Comparison of ENCODE assay signal across 26 cellular contexts in genomic region chr2:26818972-26819371, GRCh38. TPM values are rescaled to one million over a fixed set of nuclear protein-coding genes. Genes with fewer than 3 reads are reported as not detected.
DNase-seq lines count a peak whose midpoint lies in the region; ATAC-seq, FAIRE-seq and TF ChIP-seq lines count a peak whose summit lies in the region.
"Had no signal": no experiment of that assay in that cellular context is flagged by ENCODE, and none has a peak within 500 bp of the region (broad histone marks: within the 10 kb centered on the region; RNA-seq: fewer than 3 reads in every experiment).

No MANE protein-coding gene starts in this region.

- in situ Hi-C loops in HepG2 (cut with HindIII; ENCODE audit: extremely low pct_ligation_motif_present, low pct_unique_long_range_greater_than_20kb), result no loop called here

- no peaks in the 10 kb centered on the region for H3K79me2 ChIP-seq in HepG2 (ENCODE audit: insufficient read depth, low read length)

- TF ChIP-seq EP300 in HepG2 (IDR thresholded peaks at IDR 0.05; ENCODE audit: low read depth in 2 of 2, low read length in 2 of 2), result no peak
- TF ChIP-seq EP300 in HepG2 (CRISPR knock-in tag; IDR thresholded peaks at IDR 0.05; ENCODE audit: borderline replicate concordance), result no peak

- H3K4me1 ChIP-seq in HepG2 (ENCODE audit: insufficient read depth, low read length), result no peaks in the 10 kb centered on the region
- no peaks in the 10 kb centered on the region for H3K4me1 ChIP-seq in right lobe of liver
- H3K4me1 ChIP-seq: BE2C had no signal

- no TSS peak for BruUV-seq in HepG2 (replicated peaks; lab: Mats Ljungman, UMichigan)

- no peak overlapping the region for H2AFZ ChIP-seq in HepG2 (ENCODE audit: low read length)
- H2AFZ ChIP-seq: GM23248 had no signal

- H3K9ac ChIP-seq in HepG2 (ENCODE audit: insufficient read depth, low read depth, low read length), result no peak overlapping the region
- H3K9ac ChIP-seq: BLaER1 treated with 17β-estradiol and CSF1 and Interleukin-3, amounts not matched to agents 10 nM and 100 nM; GM23248 had no signal

- intact Hi-C loops in HepG2 (cut with micrococcal nuclease; ENCODE audit: unreplicated experiment), result no loop called here
- intact Hi-C loops in right lobe of liver (cut with DNase I), result no loop called here

- WGBS in HepG2 (ENCODE audit: low lambda C conversion rate), result 23% methylated on average over 6 of the region's 6 CpGs
- WGBS in right lobe of liver (ENCODE audit: insufficient coverage, low coverage, low lambda C conversion rate, missing lambda C conversion rate), result 47% methylated on average over 5 of the region's 6 CpGs

- no peak for TF ChIP-seq POLR2A in HepG2 (IDR thresholded peaks at IDR 0.05; ENCODE audit: insufficient read depth in 1 of 2, low read depth in 2 of 2, low read length in 2 of 2)
- TF ChIP-seq POLR2A in right lobe of liver (IDR thresholded peaks at IDR 0.05), result no peak

- H3K27ac ChIP-seq in HepG2 (ENCODE audit: extremely low read length, insufficient read depth, low read length) (no peak overlapping the region), right lobe of liver (no peak overlapping the region)
- H3K27ac ChIP-seq: 22Rv1; BLaER1 treated with 17β-estradiol and CSF1 and Interleukin-3, amounts not matched to agents 10 nM and 100 nM; GM23248 had no signal

- H3K4me3 ChIP-seq in HepG2 (replicated peaks in 1 of 3; ENCODE audit: insufficient read depth in 1 of 3, low read depth in 2 of 3, low read length in 3 of 3), result no peak overlapping the region
- no peak overlapping the region for H3K4me3 ChIP-seq in right lobe of liver
- H3K4me3 ChIP-seq: BLaER1 treated with 17β-estradiol and CSF1 and Interleukin-3, amounts not matched to agents 10 nM and 100 nM; GM12878; GM23248 had no signal

- POLR2A ChIA-PET in HepG2 (lab: Yijun Ruan, JAX), result no interaction called here

- CTCF ChIA-PET in HepG2 (lab: Yijun Ruan, JAX; ENCODE audit: low intra/inter-chr PET ratio, low total read pairs), result no interaction called here

- H3K27me3 ChIP-seq in HepG2 (ENCODE audit: control insufficient read depth in 1 of 2, insufficient read depth in 2 of 2, low read length in 2 of 2) (peaks cover 0 to 20% of the 10 kb centered on the region in 2 experiments; a peak in 3 of 5 replicates), right lobe of liver (no peaks in the 10 kb centered on the region)
- H3K27me3 ChIP-seq: BE2C; BLaER1 treated with 17β-estradiol and CSF1 and Interleukin-3, amounts not matched to agents 10 nM and 100 nM had no signal

- H3K36me3 ChIP-seq in HepG2 (replicated peaks in 1 of 2; ENCODE audit: control insufficient read depth in 1 of 2, insufficient read depth in 2 of 2, low read length in 2 of 2) (no peaks in the 10 kb centered on the region), right lobe of liver (no peaks in the 10 kb centered on the region)
- H3K36me3 ChIP-seq: BE2C; BLaER1 treated with 17β-estradiol and CSF1 and Interleukin-3, amounts not matched to agents 10 nM and 100 nM had no signal

- H3K9me3 ChIP-seq in HepG2 (ENCODE audit: low read length), result no peaks in the 10 kb centered on the region
- no peaks in the 10 kb centered on the region for H3K9me3 ChIP-seq in right lobe of liver
- H3K9me3 ChIP-seq: BE2C had no signal

- no peak for FAIRE-seq in HepG2 (lab: Jason Lieb, UNC)
- FAIRE-seq: A204.1, D721Med, GM12878, GM19239 had no signal

- TF ChIP-seq RAD21 in HepG2 (CRISPR knock-in tag; IDR thresholded peaks at IDR 0.05), result no peak

- H3K4me2 ChIP-seq in HepG2 (ENCODE audit: low read depth, low read length), result no peak overlapping the region
- H3K4me2 ChIP-seq: BLaER1 treated with 17β-estradiol and CSF1 and Interleukin-3, amounts not matched to agents 10 nM and 100 nM had no signal

- ATAC-seq in HepG2, result 0 out of 3 replicates have a peak, but pooled peaks have one; percentile 23
- no peak for ATAC-seq in right lobe of liver
- ATAC-seq: GM12878, HCT116 had no signal

- no peaks in the 10 kb centered on the region for H4K20me1 ChIP-seq in HepG2 (ENCODE audit: insufficient read depth, low read length)
- H4K20me1 ChIP-seq: BLaER1 treated with 17β-estradiol and CSF1 and Interleukin-3, amounts not matched to agents 10 nM and 100 nM had no signal

- DNase-seq in NCI-H82 (lab: John Stamatoyannopoulos, UW) (peak; percentile 39), NCI-H82 treated with DMSO at 0.1 percent for 48 hours (lab: John Stamatoyannopoulos, UW; ENCODE audit: unreplicated experiment) (no peak), HepG2 (ENCODE audit: low spot score) (no peak), right lobe of liver (no peak), putamen (ENCODE audit: low spot score) (peak; percentile 12)
- no peak for DNase-seq in activated T-cell treated with anti-CD3 and anti-CD28 coated beads, Interleukin-2, amount 50 U/mL, for 1 hour
- DNase-seq: ACHN; AML-193; BE2C; CD4-positive, alpha-beta T cell; CD8-positive, alpha-beta memory T cell; DMS 273 treated with DMSO at 0.1 percent for 48 hours; DMS79; EL; GDM1; GM23248; H9; HFFc6 had no signal

- TF ChIP-seq CTCF in HepG2 (CRISPR knock-in tag; IDR thresholded peaks at IDR 0.05) (no peak), right lobe of liver (IDR thresholded peaks at IDR 0.05) (no peak)

RNA-seq across cellular contexts. Expression of gene DPYSL5, which starts 29.0 kb away (rescaled TPM):
- total RNA-seq in HepG2 (2016; rRNA removed; fragmentation: Illumina TruSeq; extraction: Trizol) (not detected in 2 replicates), right lobe of liver (not detected)
- total RNA-seq in HepG2 (2016; cell fraction: cytosol; rRNA removed; fragmentation: Illumina TruSeq; extraction: Trizol; ENCODE audit: low read depth), result not detected in 2 replicates
- 0.02 and 0.09 TPM in 2 replicates for total RNA-seq in HepG2 (2016; cell fraction: insoluble cytoplasmic fraction; rRNA removed; fragmentation: Illumina TruSeq; extraction: Trizol)
- total RNA-seq in HepG2 (2016; cell fraction: membrane; rRNA removed; fragmentation: Illumina TruSeq; extraction: Trizol), result 0.24 TPM in 1 of 2 replicates, not detected in the other
- not detected in 2 replicates for total RNA-seq in HepG2 (2016; cell fraction: nucleus; rRNA removed; fragmentation: Illumina TruSeq; extraction: Trizol)
- polyA plus RNA-seq in HepG2 (2011; rRNA removed), result 0.03 and 0.15 TPM in 2 replicates
- 0.03 and 0.05 TPM in 2 replicates for polyA plus RNA-seq in HepG2 (2011; cell fraction: cytosol; rRNA removed)
- polyA plus RNA-seq in HepG2 (2011; cell fraction: nucleus; rRNA removed), result not detected in 2 replicates
- polyA plus RNA-seq in HepG2 (2012), result not detected in 2 replicates
- polyA plus RNA-seq in HepG2 (2016; cell fraction: cytosol; fragmentation: Illumina TruSeq; extraction: Trizol; ENCODE audit: low read depth), result not detected in 2 replicates
- polyA plus RNA-seq in HepG2 (2016; cell fraction: insoluble cytoplasmic fraction; fragmentation: Illumina TruSeq; extraction: Trizol; ENCODE audit: low read depth), result 0.12 and 0.19 TPM in 2 replicates
- not detected in 2 replicates for polyA plus RNA-seq in HepG2 (2016; cell fraction: membrane; fragmentation: Illumina TruSeq; extraction: Trizol; ENCODE audit: low read depth)
- polyA plus RNA-seq in HepG2 (2016; cell fraction: nucleus; fragmentation: Illumina TruSeq; extraction: Trizol; ENCODE audit: insufficient read depth, low read depth), result not detected in 2 replicates
- polyA minus RNA-seq in HepG2 (2011; rRNA and poly(A)+ RNA removed; ENCODE audit: low replicate concordance), result 0.54 TPM in 1 of 2 replicates, not detected in the other
- polyA minus RNA-seq in HepG2 (2011; cell fraction: cytosol; rRNA and poly(A)+ RNA removed), result not detected in 2 replicates
- not detected in 2 replicates for polyA minus RNA-seq in HepG2 (2011; cell fraction: nucleus; rRNA and poly(A)+ RNA removed)
- total RNA-seq: CD4-positive, alpha-beta T cell; CD8-positive, alpha-beta memory T cell; GM12878; GM23248; HFFc6 had no signal
- polyA plus RNA-seq: CD14-positive monocyte; CD8-positive, alpha-beta memory T cell; GM12878; GM23248 had no signal

RNA-seq across cellular contexts. Expression of gene CENPA, which starts 33.1 kb away (rescaled TPM):
- 38.5 and 45.8 TPM in 2 replicates for total RNA-seq in HepG2 (2016; rRNA removed; fragmentation: Illumina TruSeq; extraction: Trizol)
- total RNA-seq in HepG2 (2016; cell fraction: cytosol; rRNA removed; fragmentation: Illumina TruSeq; extraction: Trizol; ENCODE audit: low read depth), result 27.1 and 37.2 TPM in 2 replicates
- 39.2 and 39.7 TPM in 2 replicates for total RNA-seq in HepG2 (2016; cell fraction: insoluble cytoplasmic fraction; rRNA removed; fragmentation: Illumina TruSeq; extraction: Trizol)
- 50.6 and 55.2 TPM in 2 replicates for total RNA-seq in HepG2 (2016; cell fraction: membrane; rRNA removed; fragmentation: Illumina TruSeq; extraction: Trizol)
- 16.6 and 16.9 TPM in 2 replicates for total RNA-seq in HepG2 (2016; cell fraction: nucleus; rRNA removed; fragmentation: Illumina TruSeq; extraction: Trizol)
- polyA plus RNA-seq in HepG2 (2011; rRNA removed), result 19.6 and 28.5 TPM in 2 replicates
- polyA plus RNA-seq in HepG2 (2011; cell fraction: cytosol; rRNA removed), result 18.7 and 25.1 TPM in 2 replicates
- 8.8 and 11.8 TPM in 2 replicates for polyA plus RNA-seq in HepG2 (2011; cell fraction: nucleus; rRNA removed)
- polyA plus RNA-seq in HepG2 (2012), result 10.6 and 18.8 TPM in 2 replicates
- polyA plus RNA-seq in HepG2 (2016; cell fraction: cytosol; fragmentation: Illumina TruSeq; extraction: Trizol; ENCODE audit: low read depth), result 28.0 and 40.7 TPM in 2 replicates
- 52.5 and 56.7 TPM in 2 replicates for polyA plus RNA-seq in HepG2 (2016; cell fraction: insoluble cytoplasmic fraction; fragmentation: Illumina TruSeq; extraction: Trizol; ENCODE audit: low read depth)
- 39.4 and 51.0 TPM in 2 replicates for polyA plus RNA-seq in HepG2 (2016; cell fraction: membrane; fragmentation: Illumina TruSeq; extraction: Trizol; ENCODE audit: low read depth)
- polyA plus RNA-seq in HepG2 (2016; cell fraction: nucleus; fragmentation: Illumina TruSeq; extraction: Trizol; ENCODE audit: insufficient read depth, low read depth), result 36.5 and 39.2 TPM in 2 replicates
- polyA minus RNA-seq in HepG2 (2011; rRNA and poly(A)+ RNA removed; ENCODE audit: low replicate concordance), result 18.6 and 61.4 TPM in 2 replicates
- 6.7 and 8.0 TPM in 2 replicates for polyA minus RNA-seq in HepG2 (2011; cell fraction: cytosol; rRNA and poly(A)+ RNA removed)
- 9.1 and 11.3 TPM in 2 replicates for polyA minus RNA-seq in HepG2 (2011; cell fraction: nucleus; rRNA and poly(A)+ RNA removed)
- 1 to 10 TPM in 1 of 6 experiments, under 1 TPM in 4, not detected in 1; 0.18 to 1.3 (median 0.56) TPM for total RNA-seq in right lobe of liver
- polyA plus RNA-seq: CD14-positive monocyte had no signal

RNA-seq across cellular contexts. Expression of gene SLC35F6, which starts 54.9 kb away (rescaled TPM):
- total RNA-seq in HepG2 (2016; rRNA removed; fragmentation: Illumina TruSeq; extraction: Trizol) (11.8 and 21.2 TPM in 2 replicates), right lobe of liver (10 to 100 TPM; 14.2 to 73.9 (median 27.2) TPM)
- total RNA-seq in HepG2 (2016; cell fraction: cytosol; rRNA removed; fragmentation: Illumina TruSeq; extraction: Trizol; ENCODE audit: low read depth), result 3.5 and 3.7 TPM in 2 replicates
- total RNA-seq in HepG2 (2016; cell fraction: insoluble cytoplasmic fraction; rRNA removed; fragmentation: Illumina TruSeq; extraction: Trizol), result 9.9 and 20.3 TPM in 2 replicates
- 14.2 and 15.5 TPM in 2 replicates for total RNA-seq in HepG2 (2016; cell fraction: membrane; rRNA removed; fragmentation: Illumina TruSeq; extraction: Trizol)
- 19.3 and 24.0 TPM in 2 replicates for total RNA-seq in HepG2 (2016; cell fraction: nucleus; rRNA removed; fragmentation: Illumina TruSeq; extraction: Trizol)
- 15.2 and 19.2 TPM in 2 replicates for polyA plus RNA-seq in HepG2 (2011; rRNA removed)
- polyA plus RNA-seq in HepG2 (2011; cell fraction: cytosol; rRNA removed), result 16.7 and 16.8 TPM in 2 replicates
- polyA plus RNA-seq in HepG2 (2011; cell fraction: nucleus; rRNA removed), result 12.0 and 12.7 TPM in 2 replicates
- polyA plus RNA-seq in HepG2 (2012), result 7.1 and 9.5 TPM in 2 replicates
- 2.7 and 3.6 TPM in 2 replicates for polyA plus RNA-seq in HepG2 (2016; cell fraction: cytosol; fragmentation: Illumina TruSeq; extraction: Trizol; ENCODE audit: low read depth)
- 7.6 and 11.6 TPM in 2 replicates for polyA plus RNA-seq in HepG2 (2016; cell fraction: insoluble cytoplasmic fraction; fragmentation: Illumina TruSeq; extraction: Trizol; ENCODE audit: low read depth)
- polyA plus RNA-seq in HepG2 (2016; cell fraction: membrane; fragmentation: Illumina TruSeq; extraction: Trizol; ENCODE audit: low read depth), result 8.6 and 8.7 TPM in 2 replicates
- polyA plus RNA-seq in HepG2 (2016; cell fraction: nucleus; fragmentation: Illumina TruSeq; extraction: Trizol; ENCODE audit: insufficient read depth, low read depth), result 26.2 and 26.3 TPM in 2 replicates
- 75.6 and 115 TPM in 2 replicates for polyA minus RNA-seq in HepG2 (2011; rRNA and poly(A)+ RNA removed; ENCODE audit: low replicate concordance)
- 19.2 and 22.7 TPM in 2 replicates for polyA minus RNA-seq in HepG2 (2011; cell fraction: cytosol; rRNA and poly(A)+ RNA removed)
- 13.9 and 16.2 TPM in 2 replicates for polyA minus RNA-seq in HepG2 (2011; cell fraction: nucleus; rRNA and poly(A)+ RNA removed)

Comparison
In these comparisons a context has a peak if more than half of its experiments do, and no peak if none do; other contexts are left out.
1. DNase-seq: peak in NCI-H82 (single experiment) and putamen (single experiment); none in NCI-H82 treated with DMSO at 0.1 percent for 48 hours (single experiment), HepG2 (single experiment), right lobe of liver (0 of 3) and activated T-cell treated with anti-CD3 and anti-CD28 coated beads, Interleukin-2, amount 50 U/mL, for 1 hour (single experiment).
2. RNA of gene CENPA, which starts 33.1 kb away (total RNA-seq): 16.6 to 55.2 TPM in HepG2; 0.18 to 1.3 TPM in right lobe of liver; every median in the first group is over 4 times any median in the second.